In the genomic region with DNA sequence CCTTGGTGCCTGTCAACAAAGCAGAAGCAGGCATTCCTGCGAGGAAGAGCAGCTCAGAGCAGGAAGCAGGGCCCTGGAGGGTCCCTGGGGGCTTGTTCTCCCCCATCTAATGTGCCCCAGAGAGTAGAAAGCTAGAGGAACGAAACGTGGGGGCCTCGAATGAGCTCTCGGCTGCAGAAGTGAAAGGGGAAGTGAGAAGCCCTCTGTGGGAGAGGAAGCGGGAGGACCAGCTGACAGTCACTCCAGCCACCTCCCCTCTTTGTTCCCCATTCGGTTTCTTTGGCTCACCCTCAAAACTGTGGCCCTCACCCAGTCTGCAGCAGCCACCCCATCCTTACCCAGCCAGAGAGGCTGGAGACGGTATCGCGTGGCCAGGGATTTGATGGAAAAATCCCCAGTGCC, we compare ENCODE assay signal across 8 cellular contexts. TPM values are rescaled to one million over a fixed set of nuclear protein-coding genes. Genes with fewer than 3 reads are reported as not detected.
DNase-seq lines count a peak whose midpoint lies in the region; ATAC-seq, FAIRE-seq and TF ChIP-seq lines count a peak whose summit lies in the region.

No MANE protein-coding gene starts in this region.

- peaks cover 4% of the 10 kb centered on the region for H3K36me3 Mint-ChIP-seq in central memory CD8-positive, alpha-beta T cell (ENCODE audit: insufficient read depth)

- peak; percentile 94 to 96 for DNase-seq in NOMO-1 (lab: John Stamatoyannopoulos, UW; ENCODE audit: unreplicated experiment in 2 of 2)
- DNase-seq in central memory CD8-positive, alpha-beta T cell (ENCODE audit: low spot score in 2 of 2), result no peak
- DNase-seq in stimulated activated naive CD8-positive, alpha-beta T cell treated with anti-CD3 and anti-CD28 coated beads, Interleukin-15, Interleukin-2, amounts not matched to agents 100 U/mL and 50 U/mL, for 24 hours, result peak; percentile 47
- DNase-seq in GM03348 (ENCODE audit: low spot score), result no peak
- DNase-seq in D721Med (ENCODE audit: insufficient read length, low spot score), result no peak
- DNase-seq in kidney, result no peak

- no peak overlapping the region for H3K4me3 ChIP-seq in kidney (ENCODE audit: low read length in 2 of 2)

- FAIRE-seq in D721Med (lab: Jason Lieb, UNC) (no peak), kidney (lab: Jason Lieb, UNC) (no peak)

- H3K27ac ChIP-seq in kidney (ENCODE audit: low read depth in 2 of 2, low read length in 2 of 2), result no peak overlapping the region

- no peak overlapping the region for H3K9ac ChIP-seq in kidney (ENCODE audit: low read length in 2 of 2)

- H3K4me1 Mint-ChIP-seq in central memory CD8-positive, alpha-beta T cell, result peaks cover 44% of the 10 kb centered on the region

- H3K36me3 ChIP-seq in kidney (ENCODE audit: control insufficient read depth in 1 of 2, insufficient read depth in 2 of 2, low read length in 2 of 2), result no peaks in the 10 kb centered on the region

- H3K27me3 Mint-ChIP-seq in central memory CD8-positive, alpha-beta T cell, result no peaks in the 10 kb centered on the region

- H3K9me3 ChIP-seq in kidney (ENCODE audit: control insufficient read depth in 1 of 2, low read length in 2 of 2), result peaks cover 0 to 4% of the 10 kb centered on the region in 2 donors

- H3K9me3 Mint-ChIP-seq in central memory CD8-positive, alpha-beta T cell, result no peaks in the 10 kb centered on the region

- ATAC-seq in GM18873 (IDR thresholded peaks at IDR 0.05; ENCODE audit: low FRiP score, unreplicated experiment) (peak; percentile 74), HG02798 (IDR thresholded peaks at IDR 0.05; ENCODE audit: poor library complexity, unreplicated experiment) (peak; percentile 88)
- ATAC-seq in central memory CD8-positive, alpha-beta T cell (replicated peaks; ENCODE audit: extremely low read depth, poor library complexity, severe bottlenecking), result peak; percentile 44
- peak; percentile 21 for ATAC-seq in stimulated activated naive CD8-positive, alpha-beta T cell treated with anti-CD3 and anti-CD28 coated beads, Interleukin-15, Interleukin-2, amounts not matched to agents 100 U/mL and 50 U/mL, for 24 hours

- peak overlapping the region; percentile 62 for H3K4me3 Mint-ChIP-seq in central memory CD8-positive, alpha-beta T cell

- intact Hi-C loops in kidney (cut with DNase I), result no loop called here

- peak overlapping the region; percentile 46 for H3K27ac Mint-ChIP-seq in central memory CD8-positive, alpha-beta T cell (ENCODE audit: low read depth)

- H3K4me1 ChIP-seq in kidney (ENCODE audit: control insufficient read depth in 1 of 2, insufficient read depth in 1 of 2, low read depth in 1 of 2, low read length in 2 of 2), result peaks cover 4 to 14% of the 10 kb centered on the region in 2 donors

- TF ChIP-seq CTCF in D721Med (IDR thresholded peaks at IDR 0.05; ENCODE audit: insufficient read depth, missing control alignments) (no peak), kidney (IDR thresholded peaks at IDR 0.05; ENCODE audit: borderline replicate concordance, extremely low read depth, insufficient read depth) (no peak)

RNA-seq across cellular contexts. Expression of a gene that starts 25.0 kb away (rescaled TPM):
- 0.35 TPM for total RNA-seq in kidney
- not detected for polyA plus RNA-seq in kidney (ENCODE audit: insufficient read depth, low read depth, low replicate concordance)

Comparison
In these comparisons a context has a peak if more than half of its experiments do, and no peak if none do; other contexts are left out.
1. ATAC-seq: peak in every context shown above with its lines; median percentile 88 in HG02798; 74 in GM18873; 44 in central memory CD8-positive, alpha-beta T cell; 21 in stimulated activated naive CD8-positive, alpha-beta T cell treated with anti-CD3 and anti-CD28 coated beads, Interleukin-15, Interleukin-2, amounts not matched to agents 100 U/mL and 50 U/mL, for 24 hours.
2. DNase-seq: peak in NOMO-1 (2 of 2) and stimulated activated naive CD8-positive, alpha-beta T cell treated with anti-CD3 and anti-CD28 coated beads, Interleukin-15, Interleukin-2, amounts not matched to agents 100 U/mL and 50 U/mL, for 24 hours (single experiment); none in central memory CD8-positive, alpha-beta T cell (0 of 2), GM03348 (single experiment), D721Med (single experiment) and kidney (single experiment).